10 cellular contexts compared by ENCODE assay signal in the genomic region with DNA sequence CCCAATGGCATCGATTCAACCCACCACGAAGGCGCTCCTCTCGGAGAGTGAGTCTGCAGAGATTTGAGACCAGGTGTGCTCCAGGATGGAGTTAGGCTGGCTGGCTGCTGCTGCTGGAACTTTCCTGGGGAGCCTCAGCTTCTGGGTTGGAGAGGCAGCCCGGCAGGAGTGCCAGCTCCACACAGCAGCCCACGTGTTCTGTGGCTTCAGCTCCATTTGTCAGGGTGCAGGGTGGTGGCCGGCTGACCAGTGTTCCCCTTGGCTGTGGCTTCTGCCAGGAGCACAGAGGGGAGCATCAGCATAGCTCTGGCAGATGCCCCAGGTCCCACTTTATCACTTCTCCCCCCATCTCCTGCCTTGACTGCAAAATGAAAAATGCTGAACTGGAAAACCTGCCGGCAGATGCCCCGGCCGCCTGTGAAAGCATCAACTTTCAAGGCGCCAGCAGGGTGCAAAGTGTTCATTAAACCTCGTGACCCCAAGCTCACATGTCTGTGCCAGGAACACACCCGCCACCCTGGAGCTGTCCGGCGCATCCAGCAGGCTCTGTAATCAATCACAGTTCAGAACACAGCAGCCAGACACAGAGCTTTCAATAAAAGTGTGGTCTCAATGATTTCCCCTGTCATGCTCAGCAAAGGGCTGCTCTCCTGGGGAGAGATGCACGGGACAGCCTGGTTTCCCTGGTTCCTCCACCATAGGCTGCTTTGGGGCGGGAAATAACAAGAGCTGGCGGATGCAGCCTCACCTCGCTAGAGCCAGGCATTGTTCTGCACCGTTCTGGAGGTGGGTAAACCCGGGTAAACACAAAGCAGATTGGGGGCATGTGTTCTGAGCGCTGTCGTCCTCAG. TPM values are rescaled to one million over a fixed set of nuclear protein-coding genes. Genes with fewer than 3 reads are reported as not detected.
DNase-seq lines count a peak whose midpoint lies in the region; ATAC-seq, FAIRE-seq and TF ChIP-seq lines count a peak whose summit lies in the region.
"Had no signal": no experiment of that assay in that cellular context is flagged by ENCODE, and none has a peak within 500 bp of the region (broad histone marks: within the 10 kb centered on the region; RNA-seq: fewer than 3 reads in every experiment).

No MANE protein-coding gene starts in this region.

- no peaks in the 10 kb centered on the region for H3K9me3 Mint-ChIP-seq in activated T-cell treated with anti-CD3 and anti-CD28 coated beads, Interleukin-2, amount 50 U/mL, for 4 hours

- no peak overlapping the region for H3K4me3 ChIP-seq in small intestine (ENCODE audit: low read depth in 1 of 2, low read length in 2 of 2)

- no peak overlapping the region for H3K4me3 Mint-ChIP-seq in activated T-cell treated with anti-CD3 and anti-CD28 coated beads, Interleukin-2, amount 50 U/mL, for 4 hours
- H3K4me3 Mint-ChIP-seq: IgD-negative memory B cell had no signal

- no peak for FAIRE-seq in small intestine (lab: Jason Lieb, UNC)

- peaks cover 65% of the 10 kb centered on the region for H3K27me3 Mint-ChIP-seq in activated T-cell treated with anti-CD3 and anti-CD28 coated beads, Interleukin-2, amount 50 U/mL, for 4 hours (ENCODE audit: low read depth)

- no peaks in the 10 kb centered on the region for H3K36me3 ChIP-seq in small intestine (ENCODE audit: control insufficient read depth in 2 of 2, insufficient read depth in 2 of 2, low read length in 2 of 2)

- H3K36me3 Mint-ChIP-seq in activated T-cell treated with anti-CD3 and anti-CD28 coated beads, Interleukin-2, amount 50 U/mL, for 4 hours (ENCODE audit: insufficient read depth): no peaks in the 10 kb centered on the region
- H3K36me3 Mint-ChIP-seq: IgD-negative memory B cell had no signal

- no peak for TF ChIP-seq POLR2A in erythroblast (IDR thresholded peaks at IDR 0.05; ENCODE audit: low read length)

- no peaks in the 10 kb centered on the region for H3K4me1 Mint-ChIP-seq in activated T-cell treated with anti-CD3 and anti-CD28 coated beads, Interleukin-2, amount 50 U/mL, for 4 hours (ENCODE audit: low read depth)

- DNase-seq in activated T-cell treated with anti-CD3 and anti-CD28 coated beads, Interleukin-2, amount 50 U/mL, for 4 hours: peak; percentile 1
- no peak for DNase-seq in activated T-cell treated with anti-CD3 and anti-CD28 coated beads for 4 hours
- DNase-seq in NCI-H2227 treated with DMSO at 0.1 percent for 48 hours (lab: John Stamatoyannopoulos, UW): peak; percentile 74
- DNase-seq in ecto neural progenitor cell (ENCODE audit: low spot score): peak; percentile 47
- peak; percentile 20 for DNase-seq in small intestine
- DNase-seq in SKM-1 (lab: John Stamatoyannopoulos, UW; ENCODE audit: unreplicated experiment): no peak
- DNase-seq in erythroblast (lab: John Stamatoyannopoulos, UW): no peak
- no peak for DNase-seq in OCI-M1 (lab: John Stamatoyannopoulos, UW)
- DNase-seq: activated CD4-positive, alpha-beta T cell treated with anti-CD3 and anti-CD28 coated beads, Interleukin-2, amount 50 U/mL, for 48 hours had no signal

- peaks cover 0 to 2% of the 10 kb centered on the region in 2 donors for H3K27me3 ChIP-seq in small intestine (ENCODE audit: control insufficient read depth in 2 of 2, insufficient read depth in 2 of 2, low read length in 2 of 2)

- H3K9me3 ChIP-seq in small intestine (ENCODE audit: control insufficient read depth, low read depth): no peaks in the 10 kb centered on the region

- H3K27ac ChIP-seq in small intestine (ENCODE audit: low read depth in 1 of 2, low read length in 1 of 2): no peak overlapping the region

- ATAC-seq in activated T-cell treated with anti-CD3 and anti-CD28 coated beads, Interleukin-2, amount 50 U/mL, for 4 hours: no peak

- 8 to 31% (median 17%) methylated on average over 23 of the region's 23 CpGs for WGBS in small intestine, 3 donors

- no peaks in the 10 kb centered on the region for H3K4me1 ChIP-seq in small intestine (ENCODE audit: control insufficient read depth in 2 of 2, insufficient read depth in 1 of 2, low read depth in 1 of 2, low read length in 1 of 2)

RNA-seq across cellular contexts. Expression of a gene that starts 53.2 kb away (rescaled TPM):
- total RNA-seq in activated T-cell treated with anti-CD3 and anti-CD28 coated beads, Interleukin-2, amount 50 U/mL, for 4 hours: 10 to 100 TPM; 11.2 to 21.5 (median 18.5) TPM
- polyA plus RNA-seq in small intestine: 10 to 100 TPM in 1 of 3 donors, 1 to 10 TPM in 2; 1.6 to 12.1 (median 7.4) TPM

RNA-seq across cellular contexts. Expression of a gene that starts 53.3 kb away (rescaled TPM):
- total RNA-seq in activated T-cell treated with anti-CD3 and anti-CD28 coated beads, Interleukin-2, amount 50 U/mL, for 4 hours: 10 to 100 TPM; 60.9 to 67.7 (median 64.6) TPM
- 10 to 100 TPM; 21.2 to 53.2 (median 28.6) TPM for polyA plus RNA-seq in small intestine

Comparison
In these comparisons a context has a peak if more than half of its experiments do, and no peak if none do; other contexts are left out.
1. DNase-seq: peak in activated T-cell treated with anti-CD3 and anti-CD28 coated beads, Interleukin-2, amount 50 U/mL, for 4 hours (single experiment), NCI-H2227 treated with DMSO at 0.1 percent for 48 hours (single experiment), ecto neural progenitor cell (single experiment) and small intestine (single experiment); none in activated T-cell treated with anti-CD3 and anti-CD28 coated beads for 4 hours (single experiment), SKM-1 (single experiment), erythroblast (0 of 2) and OCI-M1 (single experiment).